In the genomic region with DNA sequence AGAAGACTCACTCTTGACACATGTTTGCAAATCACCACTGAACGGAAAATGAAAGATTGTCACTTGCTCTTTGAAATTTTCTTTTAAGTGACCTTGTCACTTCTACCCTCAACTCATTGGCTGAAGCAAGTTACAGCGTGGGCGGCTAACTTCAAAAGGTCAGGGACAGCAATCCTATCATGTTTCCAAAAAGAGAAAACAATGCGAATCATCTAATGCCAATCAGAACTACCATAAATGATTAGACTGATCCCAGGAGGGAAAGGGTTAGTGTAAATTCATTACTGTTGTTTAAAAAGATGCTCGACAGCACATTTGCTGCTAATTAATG, we compare ENCODE assay signal across 20 cellular contexts.
"Had no signal": no experiment of that assay in that cellular context is flagged by ENCODE, and none has a peak within 500 bp of the region (broad histone marks: within the 10 kb centered on the region; RNA-seq: fewer than 3 reads in every experiment).

No MANE protein-coding gene starts in this region.

- H3K4me1 Mint-ChIP-seq: activated CD4-positive, alpha-beta T cell treated with anti-CD3 and anti-CD28 coated beads, Interleukin-2, amount 10 ng/mL, durations not matched to agents 7 days and 5 days had no signal

- H3K9me3 ChIP-seq: breast epithelium, pancreas, thyroid gland had no signal

- H3K27ac Mint-ChIP-seq: activated CD4-positive, alpha-beta T cell treated with anti-CD3 and anti-CD28 coated beads, Interleukin-2, amount 10 ng/mL, durations not matched to agents 7 days and 5 days; activated naive CD4-positive, alpha-beta T cell treated with anti-CD3 and anti-CD28 coated beads for 36 hours had no signal

- H3K4me3 ChIP-seq: breast epithelium, pancreas, thyroid gland had no signal

- H3K4me3 Mint-ChIP-seq: activated CD4-positive, alpha-beta T cell treated with anti-CD3 and anti-CD28 coated beads, Interleukin-2, amount 10 ng/mL, durations not matched to agents 7 days and 5 days; activated naive CD4-positive, alpha-beta T cell treated with anti-CD3 and anti-CD28 coated beads for 36 hours; activated T-cell treated with anti-CD3 and anti-CD28 coated beads, Interleukin-2, amount 50 U/mL, for 4 hours had no signal

- H3K27me3 Mint-ChIP-seq: activated CD4-positive, alpha-beta T cell treated with anti-CD3 and anti-CD28 coated beads, Interleukin-2, amount 10 ng/mL, durations not matched to agents 7 days and 5 days had no signal

- H3K4me1 ChIP-seq: breast epithelium, pancreas, thyroid gland had no signal

- H3K36me3 ChIP-seq: breast epithelium, pancreas, thyroid gland had no signal

- H3K27me3 ChIP-seq: breast epithelium, pancreas, thyroid gland had no signal

- H3K9me3 Mint-ChIP-seq: activated CD4-positive, alpha-beta T cell treated with anti-CD3 and anti-CD28 coated beads, Interleukin-2, amount 10 ng/mL, durations not matched to agents 7 days and 5 days; activated T-cell treated with anti-CD3 and anti-CD28 coated beads, Interleukin-2, amount 50 U/mL, for 4 hours had no signal

- DNase-seq: activated CD4-positive, alpha-beta T cell treated with anti-CD3 and anti-CD28 coated beads, Interleukin-2, amount 10 ng/mL, durations not matched to agents 7 days and 5 days; activated CD8-positive, alpha-beta memory T cell treated with anti-CD3 and anti-CD28 coated beads, Interleukin-2, amount 50 U/mL, for 4 hours; activated naive CD4-positive, alpha-beta T cell treated with anti-CD3 and anti-CD28 coated beads for 36 hours; activated T-cell treated with anti-CD3 and anti-CD28 coated beads, Interleukin-2, amount 50 U/mL, for 4 hours; anterior cingulate cortex; cerebellar nuclear complex; effector CD8-positive, alpha-beta T cell; foreskin fibroblast; hypothalamus; islet precursor cell; mammary epithelial cell; midbrain; pancreas; stimulated activated naive CD4-positive, alpha-beta T cell; T1000; thyroid gland had no signal

- H3K27ac ChIP-seq: breast epithelium, pancreas, thyroid gland had no signal

- FAIRE-seq: endothelial cell of umbilical vein, pancreas had no signal

- ATAC-seq: activated CD4-positive, CD25-positive, alpha-beta regulatory T cell treated with anti-CD3 and anti-CD28 coated beads, Interleukin-2, amount 50 U/mL, for 24 hours; activated T-cell treated with anti-CD3 and anti-CD28 coated beads, Interleukin-2, amount 50 U/mL, for 4 hours; left lobe of liver; pancreas had no signal
